Comparison of ENCODE assay signal across 10 cellular contexts in genomic region chr3:48568476-48568875, GRCh38. TPM values are rescaled to one million over a fixed set of nuclear protein-coding genes. Genes with fewer than 3 reads are reported as not detected.
"Had no signal": no experiment of that assay in that cellular context is flagged by ENCODE, and none has a peak within 500 bp of the region (broad histone marks: within the 10 kb centered on the region; RNA-seq: fewer than 3 reads in every experiment).

No MANE protein-coding gene starts in this region.

- H3K27ac Mint-ChIP-seq: GM23338 had no signal

- H3K27ac ChIP-seq: HL-60 had no signal

- H3K4me3 Mint-ChIP-seq: GM23338, H9 had no signal

- H2AFZ ChIP-seq: GM23338 had no signal

- ATAC-seq: GM23338, HepG2, K562 had no signal

- H3K9me3 Mint-ChIP-seq: GM23338, H9 had no signal

- FAIRE-seq: H1, H54, HepG2, K562 had no signal

- H3K4me3 ChIP-seq: GM23338, K562 had no signal

- DNase-seq: H9, HCEC 1CT, KG1 had no signal

- H3K4me2 ChIP-seq: GM23338 had no signal

RNA-seq across cellular contexts. Expression of gene UCN2, which starts 4.9 kb away (rescaled TPM):
- total RNA-seq: H1 had no signal
- polyA plus RNA-seq: GM23338 had no signal

RNA-seq across cellular contexts. Expression of gene TMEM89, which starts 53.1 kb away (rescaled TPM):
- total RNA-seq: GM23338, H1, HT1080, K562 had no signal
- polyA plus RNA-seq: GM23338, H1, K562 had no signal
